ENCODE assay signal across 8 cellular contexts in genomic region chr5:99104538-99105132, GRCh38.
DNase-seq lines count a peak whose midpoint lies in the region; ATAC-seq and TF ChIP-seq lines count a peak whose summit lies in the region.

No MANE protein-coding gene starts in this region.

- CTCF ChIA-PET in MCF 10A (lab: Yijun Ruan, JAX), result interaction anchor here (0.6 to 1.3 kb wide), 9 partner anchors 11 to 1939 kb away, joined by 3 to 7 read pairs (median 4); no protein-coding TSS in a partner anchor

- H3K27ac Mint-ChIP-seq in CD14-positive monocyte (no peak overlapping the region), MCF 10A (ENCODE audit: low read depth, unreplicated experiment) (no peak overlapping the region)

- TF ChIP-seq CTCF in CD14-positive monocyte (IDR thresholded peaks at IDR 0.05) (peak; percentile 83), MCF 10A (IDR thresholded peaks at IDR 0.05; ENCODE audit: unreplicated experiment) (peak; percentile 47), left lung (IDR thresholded peaks at IDR 0.05) (peak in 1 of 2 donors; percentile 49)

- POLR2A ChIA-PET in MCF 10A (lab: Yijun Ruan, JAX), result interaction anchor here (0.6 kb wide), 1 partner anchor 1365 kb away, joined by 3 read pairs; no protein-coding TSS in a partner anchor

- BruUV-seq in MCF 10A (replicated peaks; lab: Mats Ljungman, UMichigan), result no TSS peak

- peaks cover 0 to 2% of the 10 kb centered on the region in 2 donors for H3K27me3 ChIP-seq in left lung

- H3K4me1 Mint-ChIP-seq in CD14-positive monocyte (peaks cover 3% of the 10 kb centered on the region), MCF 10A (ENCODE audit: insufficient read depth, unreplicated experiment) (no peaks in the 10 kb centered on the region)

- H3K36me3 ChIP-seq in left lung, result no peaks in the 10 kb centered on the region

- H3K9me3 ChIP-seq in left lung, result no peaks in the 10 kb centered on the region

- H3K36me3 Mint-ChIP-seq in CD14-positive monocyte (no peaks in the 10 kb centered on the region), MCF 10A (ENCODE audit: insufficient read depth, unreplicated experiment) (no peaks in the 10 kb centered on the region)

- H3K4me3 Mint-ChIP-seq in CD14-positive monocyte, result no peak overlapping the region
- H3K4me3 Mint-ChIP-seq in MCF 10A (ENCODE audit: unreplicated experiment), result no peak overlapping the region

- no peaks in the 10 kb centered on the region for H3K9me3 Mint-ChIP-seq in CD14-positive monocyte
- H3K9me3 Mint-ChIP-seq in MCF 10A (ENCODE audit: unreplicated experiment), result no peaks in the 10 kb centered on the region

- peak; percentile 82 for ATAC-seq in left lung
- no peak for ATAC-seq in GM21423 (IDR thresholded peaks at IDR 0.05; ENCODE audit: unreplicated experiment)
- no peak for ATAC-seq in HG02798 (IDR thresholded peaks at IDR 0.05; ENCODE audit: poor library complexity, unreplicated experiment)

- DNase-seq in CD14-positive monocyte (ENCODE audit: low spot score) (no peak), H4 (ENCODE audit: low spot score) (peak; percentile 51), NCI-H345 treated with DMSO at 0.1 percent for 48 hours (lab: John Stamatoyannopoulos, UW; ENCODE audit: unreplicated experiment) (peak; percentile 5), MCF 10A (ENCODE audit: unreplicated experiment) (peak; percentile 45), left lung (no peak), HuH-7.5 (ENCODE audit: low spot score) (no peak)

- no peaks in the 10 kb centered on the region for H3K4me1 ChIP-seq in left lung

- intact Hi-C loops in CD14-positive monocyte (cut with micrococcal nuclease), result loop anchor here in 1 of 2 donors (10.0 kb wide), 1 partner anchor 220 kb away; no protein-coding TSS in a partner anchor
- intact Hi-C loops in MCF 10A (cut with micrococcal nuclease), result loop anchor here (5.0 to 10.0 kb wide), 2 partner anchors 1208 to 1520 kb away; no protein-coding TSS in a partner anchor
- intact Hi-C loops in left lung (cut with DNase I), result no loop called here

- H3K4me3 ChIP-seq in left lung, result no peak overlapping the region

- H3K27me3 Mint-ChIP-seq in CD14-positive monocyte (ENCODE audit: low read depth in 3 of 3), result peaks cover 2 to 6% (median 2%) of the 10 kb centered on the region in 3 donors
- H3K27me3 Mint-ChIP-seq in MCF 10A (ENCODE audit: insufficient read depth, unreplicated experiment), result peaks cover 72% of the 10 kb centered on the region

- H3K27ac ChIP-seq in left lung, result no peak overlapping the region

Comparison
In these comparisons a context has a peak if more than half of its experiments do, and no peak if none do; other contexts are left out.
1. DNase-seq: peak in H4 (single experiment), NCI-H345 treated with DMSO at 0.1 percent for 48 hours (single experiment) and MCF 10A (single experiment); none in CD14-positive monocyte (single experiment), left lung (0 of 2) and HuH-7.5 (single experiment).